Comparison of ENCODE assay signal across 20 cellular contexts in the genomic region with DNA sequence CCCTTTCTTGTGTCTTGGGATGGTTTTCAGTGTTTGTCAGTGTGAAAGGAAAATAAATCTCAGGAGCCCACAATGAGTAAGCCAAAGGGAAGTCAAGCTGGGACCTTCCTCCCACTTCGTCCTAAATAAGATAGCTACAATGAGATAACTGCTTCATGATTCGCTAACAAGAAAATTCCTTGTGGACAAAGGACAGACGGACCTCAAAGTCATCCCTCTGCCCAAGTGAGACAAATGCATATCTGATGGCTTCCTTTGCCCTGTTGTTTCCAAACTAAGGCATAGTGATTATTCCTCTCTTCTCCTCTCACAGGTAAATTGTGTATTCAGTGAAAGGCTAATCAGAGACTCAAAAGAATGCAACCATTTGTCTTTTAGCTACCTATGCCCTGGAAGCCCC. TPM values are rescaled to one million over a fixed set of nuclear protein-coding genes. Genes with fewer than 3 reads are reported as not detected.
"Had no signal": no experiment of that assay in that cellular context is flagged by ENCODE, and none has a peak within 500 bp of the region (broad histone marks: within the 10 kb centered on the region; RNA-seq: fewer than 3 reads in every experiment).

No MANE protein-coding gene starts in this region.

- H3K4me3 ChIP-seq: adrenal gland, body of pancreas, lower lobe of right lung, psoas muscle, right lobe of liver, stomach had no signal

- ATAC-seq: activated T-helper 17 cell treated with anti-CD3 and anti-CD28 coated beads, Interleukin-2, amount 50 U/mL, for 72 hours; body of pancreas; effector memory CD8-positive, alpha-beta T cell; left cardiac atrium; naive thymus-derived CD8-positive, alpha-beta T cell; psoas muscle; right lobe of liver; T-helper 17 cell had no signal

- H3K27ac Mint-ChIP-seq: activated CD4-positive, alpha-beta T cell treated with anti-CD3 and anti-CD28 coated beads, Interleukin-2, amount 10 ng/mL, durations not matched to agents 7 days and 5 days; activated naive CD4-positive, alpha-beta T cell treated with anti-CD3 and anti-CD28 coated beads, Interleukin-2, amount 10 ng/mL, durations not matched to agents 7 days and 5 days; activated T-helper 17 cell treated with anti-CD3 and anti-CD28 coated beads, Interleukin-2, amount 50 U/mL, for 72 hours; effector memory CD8-positive, alpha-beta T cell; naive thymus-derived CD8-positive, alpha-beta T cell; T-helper 17 cell had no signal

- DNase-seq: activated CD4-positive, alpha-beta T cell treated with anti-CD3 and anti-CD28 coated beads, Interleukin-2, amount 10 ng/mL, durations not matched to agents 7 days and 5 days; activated CD4-positive, CD25-positive, alpha-beta regulatory T cell; activated CD8-positive, alpha-beta memory T cell treated with anti-CD3 and anti-CD28 coated beads for 24 hours; activated naive CD4-positive, alpha-beta T cell treated with anti-CD3 and anti-CD28 coated beads, Interleukin-2, amount 10 ng/mL, durations not matched to agents 7 days and 5 days; adrenal gland; body of pancreas; effector memory CD8-positive, alpha-beta T cell; hypothalamus; left cardiac atrium; lower lobe of right lung; naive thymus-derived CD8-positive, alpha-beta T cell; nucleus accumbens; psoas muscle; right lobe of liver; stimulated activated CD4-positive, alpha-beta T cell treated with anti-CD3 and anti-CD28 coated beads, Interleukin-12 subunit alpha, Interleukin-12 subunit beta, amount 100 ng/mL, for 4 hours; stimulated activated CD4-positive, alpha-beta T cell treated with anti-CD3 and anti-CD28 coated beads, Interleukin-4, amount 100 ng/mL, for 1 hour; stimulated activated CD8-positive, alpha-beta memory T cell treated with anti-CD3 and anti-CD28 coated beads, Interleukin-4, amount 100 ng/mL, for 48 hours; stomach; T-helper 17 cell had no signal

- H3K27ac ChIP-seq: adrenal gland, body of pancreas, lower lobe of right lung, psoas muscle, right lobe of liver, stomach had no signal

- H3K27me3 ChIP-seq: adrenal gland, body of pancreas, right lobe of liver, stomach had no signal

- H3K36me3 ChIP-seq: adrenal gland, lower lobe of right lung, right lobe of liver, stomach had no signal

- H3K4me1 ChIP-seq: psoas muscle had no signal

- H3K36me3 Mint-ChIP-seq: activated naive CD4-positive, alpha-beta T cell treated with anti-CD3 and anti-CD28 coated beads, Interleukin-2, amount 10 ng/mL, durations not matched to agents 7 days and 5 days; naive thymus-derived CD8-positive, alpha-beta T cell had no signal

- H3K27me3 Mint-ChIP-seq: activated CD4-positive, alpha-beta T cell treated with anti-CD3 and anti-CD28 coated beads, Interleukin-2, amount 10 ng/mL, durations not matched to agents 7 days and 5 days; activated naive CD4-positive, alpha-beta T cell treated with anti-CD3 and anti-CD28 coated beads, Interleukin-2, amount 10 ng/mL, durations not matched to agents 7 days and 5 days had no signal

- H3K4me3 Mint-ChIP-seq: activated CD4-positive, alpha-beta T cell treated with anti-CD3 and anti-CD28 coated beads, Interleukin-2, amount 10 ng/mL, durations not matched to agents 7 days and 5 days; activated naive CD4-positive, alpha-beta T cell treated with anti-CD3 and anti-CD28 coated beads, Interleukin-2, amount 10 ng/mL, durations not matched to agents 7 days and 5 days; activated T-helper 17 cell treated with anti-CD3 and anti-CD28 coated beads, Interleukin-2, amount 50 U/mL, for 72 hours; effector memory CD8-positive, alpha-beta T cell; T-helper 17 cell had no signal

- H3K9me3 Mint-ChIP-seq: activated CD4-positive, alpha-beta T cell treated with anti-CD3 and anti-CD28 coated beads, Interleukin-2, amount 10 ng/mL, durations not matched to agents 7 days and 5 days; activated naive CD4-positive, alpha-beta T cell treated with anti-CD3 and anti-CD28 coated beads, Interleukin-2, amount 10 ng/mL, durations not matched to agents 7 days and 5 days; activated T-helper 17 cell treated with anti-CD3 and anti-CD28 coated beads, Interleukin-2, amount 50 U/mL, for 72 hours; effector memory CD8-positive, alpha-beta T cell; naive thymus-derived CD8-positive, alpha-beta T cell had no signal

- H3K9me3 ChIP-seq: adrenal gland, body of pancreas, lower lobe of right lung, psoas muscle, right lobe of liver, stomach had no signal

RNA-seq across cellular contexts. Expression of a gene that starts 26.1 kb away (rescaled TPM):
- total RNA-seq: body of pancreas, psoas muscle had no signal
